ENCODE assay signal across 8 cellular contexts in genomic region chr13:100675660-100676129, GRCh38. TPM values are rescaled to one million over a fixed set of nuclear protein-coding genes. Genes with fewer than 3 reads are reported as not detected.
A peak's percentile ranks its signal among the peaks of the same experiment; 100 is the strongest.
DNase-seq lines count a peak whose midpoint lies in the region; ATAC-seq lines count a peak whose summit lies in the region.

No MANE protein-coding gene starts in this region.

- no peak for ATAC-seq in HG03520 (IDR thresholded peaks at IDR 0.05; ENCODE audit: unreplicated experiment)

- peak overlapping the region; percentile 73 for H2AFZ ChIP-seq in neuron (ENCODE audit: low read depth, low read length)

- peaks cover 2% of the 10 kb centered on the region for H3K36me3 ChIP-seq in BLaER1
- no peaks in the 10 kb centered on the region for H3K36me3 ChIP-seq in NT2/D1 (ENCODE audit: insufficient read depth, insufficient read length, low read length)
- H3K36me3 ChIP-seq in neuron (ENCODE audit: insufficient read depth, low read length), result no peaks in the 10 kb centered on the region

- DNase-seq in NT2/D1 (ENCODE audit: low read depth, low spot score) (no peak), dermis blood vessel endothelial cell (peak; percentile 16), activated gamma-delta T cell treated with Interleukin-2 at 50 U/mL for 16 hours (no peak), ACHN (no peak), NCI-H82 treated with DMSO at 0.1 percent for 48 hours (lab: John Stamatoyannopoulos, UW; ENCODE audit: unreplicated experiment) (no peak)

- H4K20me1 ChIP-seq in BLaER1, result peaks cover 29% of the 10 kb centered on the region

- peak overlapping the region; percentile 93 for H3K4me3 ChIP-seq in BLaER1
- peak overlapping the region; percentile 71 for H3K4me3 ChIP-seq in NT2/D1 (ENCODE audit: insufficient read length, low read depth)
- H3K4me3 ChIP-seq in neuron (ENCODE audit: low read length), result peak overlapping the region; percentile 53

- peak overlapping the region; percentile 93 for H3K4me2 ChIP-seq in BLaER1

- no peaks in the 10 kb centered on the region for H3K27me3 ChIP-seq in BLaER1
- H3K27me3 ChIP-seq in NT2/D1 (ENCODE audit: insufficient read depth, insufficient read length), result peaks cover 32% of the 10 kb centered on the region
- H3K27me3 ChIP-seq in neuron (ENCODE audit: insufficient read depth, low read length), result no peaks in the 10 kb centered on the region

- in situ Hi-C loops in ACHN (cut with HindIII; ENCODE audit: low pct_ligation_motif_present, low pct_unique_long_range_greater_than_20kb, low sequenced_read_pairs), result no loop called here

- H3K9me3 ChIP-seq in BLaER1, result no peaks in the 10 kb centered on the region
- no peaks in the 10 kb centered on the region for H3K9me3 ChIP-seq in NT2/D1 (ENCODE audit: insufficient read depth, low read length)
- no peaks in the 10 kb centered on the region for H3K9me3 ChIP-seq in neuron (ENCODE audit: low read length)

- peaks cover 20% of the 10 kb centered on the region for H3K4me1 ChIP-seq in BLaER1
- peaks cover 4% of the 10 kb centered on the region for H3K4me1 ChIP-seq in NT2/D1 (ENCODE audit: insufficient read depth, insufficient read length)
- peaks cover 12% of the 10 kb centered on the region for H3K4me1 ChIP-seq in neuron (ENCODE audit: insufficient read depth, low read length)

- H3K9ac ChIP-seq in BLaER1 (no peak overlapping the region), NT2/D1 (ENCODE audit: insufficient read length, low read depth) (peak overlapping the region; percentile 77)

- H3K27ac ChIP-seq in BLaER1, result no peak overlapping the region

RNA-seq across cellular contexts. Expression of gene TMTC4, which starts 1.1 kb away (rescaled TPM):
- 20.1 and 44.8 TPM in 2 replicates for total RNA-seq in dermis blood vessel endothelial cell
